24 cellular contexts compared by ENCODE assay signal in the genomic region with DNA sequence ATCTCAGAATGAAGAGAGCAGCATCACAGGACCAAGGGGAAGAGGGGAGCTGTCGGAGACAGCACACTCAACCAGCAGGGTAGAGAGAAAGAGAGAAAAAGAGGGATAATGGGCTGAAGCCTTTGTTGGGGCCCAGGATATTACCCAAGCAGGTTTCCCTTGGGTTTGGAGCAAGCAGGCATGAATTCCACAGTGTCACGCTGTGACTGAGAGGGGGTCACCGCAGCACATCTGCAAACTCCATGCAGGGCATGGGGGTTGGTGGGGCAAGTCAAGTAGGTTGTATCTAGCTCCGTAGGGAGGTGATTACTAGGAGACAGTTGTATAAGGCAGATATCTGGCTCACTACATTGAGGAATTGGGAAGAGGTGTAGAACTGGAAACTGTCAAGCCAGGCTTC. TPM values are rescaled to one million over a fixed set of nuclear protein-coding genes. Genes with fewer than 3 reads are reported as not detected.
"Had no signal": no experiment of that assay in that cellular context is flagged by ENCODE, and none has a peak within 500 bp of the region (broad histone marks: within the 10 kb centered on the region; RNA-seq: fewer than 3 reads in every experiment).

No MANE protein-coding gene starts in this region.

- H3K4me3 ChIP-seq: adrenal gland, K562, SK-N-MC had no signal

- H3K36me3 ChIP-seq: adrenal gland had no signal

- H3K27me3 ChIP-seq: adrenal gland had no signal

- H3K9me3 ChIP-seq: adrenal gland had no signal

- DNase-seq: activated CD4-positive, alpha-beta memory T cell treated with anti-CD3 and anti-CD28 coated beads, Interleukin-2, amount 10 ng/mL, durations not matched to agents 7 days and 5 days; activated CD4-positive, alpha-beta T cell treated with anti-CD3 and anti-CD28 coated beads, Interleukin-2, amount 10 ng/mL, durations not matched to agents 7 days and 5 days; activated CD4-positive, CD25-positive, alpha-beta regulatory T cell; activated naive CD4-positive, alpha-beta T cell treated with anti-CD3 and anti-CD28 coated beads, Interleukin-2, amount 50 U/mL, for 16 hours; activated naive CD8-positive, alpha-beta T cell treated with anti-CD3 and anti-CD28 coated beads, Interleukin-2, amount 10 ng/mL, durations not matched to agents 7 days and 5 days; activated T-cell treated with anti-CD3 and anti-CD28 coated beads for 4 hours; adrenal gland; anterior cingulate cortex; Karpas-422; NCI-H1048; NCI-H1417; NCI-H2029; NCI-H2107; NCI-H2171 treated with DMSO at 0.1 percent for 48 hours; NCI-H226; NCI-H526 treated with DMSO at 0.1 percent for 48 hours; NCI-H82; RPMI8226; T-cell; T-helper 2 cell; T1000 had no signal

- H3K27ac ChIP-seq: adrenal gland, SK-N-MC had no signal

- FAIRE-seq: K562 had no signal

- H3K4me1 ChIP-seq: adrenal gland had no signal

RNA-seq across cellular contexts. Expression of gene SEMA3E, which starts 42.2 kb away (rescaled TPM):
- total RNA-seq: activated CD4-positive, alpha-beta memory T cell treated with anti-CD3 and anti-CD28 coated beads, Interleukin-2, amount 10 ng/mL, durations not matched to agents 7 days and 5 days; activated CD4-positive, alpha-beta T cell treated with anti-CD3 and anti-CD28 coated beads, Interleukin-2, amount 10 ng/mL, durations not matched to agents 7 days and 5 days; activated CD8-positive, alpha-beta memory T cell treated with anti-CD3 and anti-CD28 coated beads for 36 hours; activated naive CD8-positive, alpha-beta T cell treated with anti-CD3 and anti-CD28 coated beads, Interleukin-2, amount 10 ng/mL, durations not matched to agents 7 days and 5 days; T-cell had no signal
